Comparison of ENCODE assay signal across 23 cellular contexts in the genomic region with DNA sequence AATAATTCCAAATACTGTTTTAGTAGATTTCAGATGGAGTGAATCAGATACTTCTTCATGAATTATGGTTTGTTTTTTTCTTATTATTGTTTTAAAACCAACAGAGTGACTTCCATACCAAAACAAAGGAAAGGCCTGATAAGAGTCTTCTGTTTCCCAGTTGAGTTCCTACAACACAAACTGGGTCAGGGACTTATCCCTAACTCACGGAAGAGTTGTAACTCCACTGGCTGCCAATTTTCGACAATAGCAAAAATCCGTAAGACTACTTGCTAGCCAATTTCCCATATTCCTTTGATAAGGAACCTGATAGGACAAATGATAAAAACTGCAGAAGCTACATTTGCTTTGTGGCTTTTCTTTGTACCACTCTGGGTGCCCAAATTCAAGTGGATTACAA.
A peak's percentile ranks its signal among the peaks of the same experiment; 100 is the strongest.
DNase-seq lines count a peak whose midpoint lies in the region; ATAC-seq, FAIRE-seq and TF ChIP-seq lines count a peak whose summit lies in the region.
"Had no signal": no experiment of that assay in that cellular context is flagged by ENCODE, and none has a peak within 500 bp of the region (broad histone marks: within the 10 kb centered on the region; RNA-seq: fewer than 3 reads in every experiment).

No MANE protein-coding gene starts in this region.

- no peak overlapping the region for H3K4me3 Mint-ChIP-seq in activated T-helper 17 cell treated with anti-CD3 and anti-CD28 coated beads, Interleukin-2, amount 50 U/mL, for 72 hours
- H3K4me3 Mint-ChIP-seq: B cell; CD4-positive, alpha-beta T cell; CD8-positive, alpha-beta T cell had no signal

- H3K9me3 ChIP-seq in HUES48 (ENCODE audit: control insufficient read depth, insufficient read depth, low read length): no peaks in the 10 kb centered on the region
- H3K9me3 ChIP-seq in endothelial cell of umbilical vein (replicated peaks; ENCODE audit: control insufficient read depth, insufficient read depth, low read length): no peaks in the 10 kb centered on the region
- H3K9me3 ChIP-seq: A549 had no signal

- H3K27ac ChIP-seq in HUES48 (ENCODE audit: low read depth, low read length) (peak overlapping the region; percentile 36), endothelial cell of umbilical vein (ENCODE audit: insufficient read depth, low read depth, low read length) (peak overlapping the region; percentile 58)
- H3K27ac ChIP-seq: 22Rv1; A549; BLaER1 treated with 17β-estradiol and CSF1 and Interleukin-3, amounts not matched to agents 10 nM and 100 nM; C4-2B had no signal

- in situ Hi-C loops in GM13977 (cut with MboI; ENCODE audit: low pct_unique_long_range_greater_than_20kb, low sequenced_read_pairs, unreplicated experiment): no loop called here

- no peaks in the 10 kb centered on the region for H4K20me1 ChIP-seq in endothelial cell of umbilical vein (replicated peaks; ENCODE audit: control insufficient read depth, extremely low read depth, insufficient read depth, low read length)
- H4K20me1 ChIP-seq: BLaER1 treated with 17β-estradiol and CSF1 and Interleukin-3, amounts not matched to agents 10 nM and 100 nM had no signal

- H3K9me1 ChIP-seq in endothelial cell of umbilical vein (replicated peaks; ENCODE audit: control insufficient read depth, extremely low read depth, insufficient read depth, low read length): no peaks in the 10 kb centered on the region

- no peak overlapping the region for H3K4me3 ChIP-seq in HUES48 (ENCODE audit: low read depth, low read length)
- no peak overlapping the region for H3K4me3 ChIP-seq in endothelial cell of umbilical vein (replicated peaks in 1 of 3; ENCODE audit: insufficient read depth in 1 of 3, low read depth in 1 of 3, low read length in 3 of 3)
- H3K4me3 ChIP-seq: A549; BLaER1 treated with 17β-estradiol and CSF1 and Interleukin-3, amounts not matched to agents 10 nM and 100 nM had no signal

- H3K27me3 ChIP-seq in HUES48 (ENCODE audit: control insufficient read depth, insufficient read depth, low read length) (no peaks in the 10 kb centered on the region), endothelial cell of umbilical vein (ENCODE audit: control insufficient read depth in 2 of 2, insufficient read depth in 2 of 2, low read length in 2 of 2) (no peaks in the 10 kb centered on the region)
- H3K27me3 ChIP-seq: BLaER1 treated with 17β-estradiol and CSF1 and Interleukin-3, amounts not matched to agents 10 nM and 100 nM had no signal

- H3K4me2 ChIP-seq in endothelial cell of umbilical vein (ENCODE audit: insufficient read depth, low read length): peak overlapping the region; percentile 32
- H3K4me2 ChIP-seq: A549; BLaER1 treated with 17β-estradiol and CSF1 and Interleukin-3, amounts not matched to agents 10 nM and 100 nM had no signal

- DNase-seq in dermis blood vessel endothelial cell (peak; percentile 46), endothelial cell of umbilical vein (ENCODE audit: low read depth, low spot score) (peak; percentile 92), pulmonary artery endothelial cell (ENCODE audit: low read depth, low spot score) (peak; percentile 63), Right ventricle myocardium inferior (ENCODE audit: missing footprints) (no peak), GM13977 (ENCODE audit: low spot score) (no peak)
- DNase-seq: AML-193; Caco-2; Calu3; CD4-positive, alpha-beta T cell; CD8-positive, alpha-beta T cell; DMS79 treated with DMSO at 0.1 percent for 48 hours; GF-D8 had no signal

- TF ChIP-seq POLR2A in endothelial cell of umbilical vein (IDR thresholded peaks at IDR 0.05; ENCODE audit: low read depth, low read length): no peak

- CTCF ChIA-PET in endothelial cell of umbilical vein (lab: Charles Lee): interaction anchor here (1.4 to 1.6 kb wide), 2 partner anchors 24 to 87 kb away, joined by 3 read pairs; no protein-coding TSS in a partner anchor

- H3K9me3 Mint-ChIP-seq in activated T-helper 17 cell treated with anti-CD3 and anti-CD28 coated beads, Interleukin-2, amount 50 U/mL, for 72 hours: no peaks in the 10 kb centered on the region

- no peaks in the 10 kb centered on the region for H3K79me2 ChIP-seq in endothelial cell of umbilical vein (ENCODE audit: control insufficient read depth, insufficient read depth, low read length)

- H3K27me3 Mint-ChIP-seq in activated T-helper 17 cell treated with anti-CD3 and anti-CD28 coated beads, Interleukin-2, amount 50 U/mL, for 72 hours: no peaks in the 10 kb centered on the region
- H3K27me3 Mint-ChIP-seq: B cell; CD4-positive, alpha-beta T cell had no signal

- H2AFZ ChIP-seq in endothelial cell of umbilical vein (ENCODE audit: low read depth, low read length): no peak overlapping the region

- H3K27ac Mint-ChIP-seq in activated T-helper 17 cell treated with anti-CD3 and anti-CD28 coated beads, Interleukin-2, amount 50 U/mL, for 72 hours: no peak overlapping the region
- H3K27ac Mint-ChIP-seq: B cell; CD4-positive, alpha-beta T cell; CD8-positive, alpha-beta T cell had no signal

- no peak overlapping the region for H3K9ac ChIP-seq in HUES48 (ENCODE audit: low read depth, low read length)
- peak overlapping the region; percentile 14 for H3K9ac ChIP-seq in endothelial cell of umbilical vein (replicated peaks; ENCODE audit: extremely low read depth, insufficient read depth, low read length)
- H3K9ac ChIP-seq: BLaER1 treated with 17β-estradiol and CSF1 and Interleukin-3, amounts not matched to agents 10 nM and 100 nM had no signal

- no peaks in the 10 kb centered on the region for H3K4me1 Mint-ChIP-seq in activated T-helper 17 cell treated with anti-CD3 and anti-CD28 coated beads, Interleukin-2, amount 50 U/mL, for 72 hours

- H3K36me3 ChIP-seq in HUES48 (ENCODE audit: control insufficient read depth, insufficient read depth, low read length) (no peaks in the 10 kb centered on the region), endothelial cell of umbilical vein (ENCODE audit: control insufficient read depth in 2 of 2, extremely low read depth in 1 of 2, insufficient read depth in 2 of 2, low read length in 2 of 2) (no peaks in the 10 kb centered on the region)

- H3K4me1 ChIP-seq in HUES48 (ENCODE audit: control insufficient read depth, insufficient read depth, low read length): 0 out of 2 replicates have a peak, but pooled peaks cover 7% of the 10 kb centered on the region
- H3K4me1 ChIP-seq in endothelial cell of umbilical vein (ENCODE audit: control insufficient read depth, extremely low read depth, insufficient read depth, low read length): peaks cover 16% of the 10 kb centered on the region
- H3K4me1 ChIP-seq: A549; BLaER1 treated with 17β-estradiol and CSF1 and Interleukin-3, amounts not matched to agents 10 nM and 100 nM had no signal

- POLR2A ChIA-PET in endothelial cell of umbilical vein (lab: Charles Lee): no interaction called here

- no peak for ATAC-seq in Right ventricle myocardium inferior
- ATAC-seq in activated T-helper 17 cell treated with anti-CD3 and anti-CD28 coated beads, Interleukin-2, amount 50 U/mL, for 72 hours (replicated peaks): no peak
- ATAC-seq: A549; CD8-positive, alpha-beta T cell had no signal

- intact Hi-C loops in endothelial cell of umbilical vein (cut with micrococcal nuclease) (no loop called here), Right ventricle myocardium inferior (cut with DNase I) (no loop called here)

- H3K36me3 Mint-ChIP-seq in activated T-helper 17 cell treated with anti-CD3 and anti-CD28 coated beads, Interleukin-2, amount 50 U/mL, for 72 hours (ENCODE audit: low read depth): peaks cover 5% of the 10 kb centered on the region

- TF ChIP-seq CTCF in endothelial cell of umbilical vein (IDR thresholded peaks at IDR 0.05; ENCODE audit: extremely low read depth in 1 of 2, insufficient read depth in 1 of 2, low read depth in 1 of 2, low read length in 2 of 2): no peak
- TF ChIP-seq CTCF in GM13977 (IDR thresholded peaks at IDR 0.05; ENCODE audit: extremely low read depth, insufficient read depth, missing control alignments): no peak

- BruUV-seq in endothelial cell of umbilical vein (replicated peaks; lab: Mats Ljungman, UMichigan): no TSS peak

- dilution Hi-C loops in endothelial cell of umbilical vein (cut with MboI; ENCODE audit: extremely low pct_ligation_motif_present, low sequenced_read_pairs): no loop called here

- peak; percentile 83 for FAIRE-seq in endothelial cell of umbilical vein (lab: Jason Lieb, UNC)
- FAIRE-seq: A549, D721Med, G401.6, GM12891, GM18507 had no signal

TF ChIP-seq in endothelial cell of umbilical vein, 7 proteins besides CTCF, POLR2A, EP300 and RAD21:
- TF ChIP-seq GATA2 (IDR thresholded peaks at IDR 0.05; ENCODE audit: insufficient read depth, insufficient read length, low read depth, low read length) (peak; percentile 26), JUN (IDR thresholded peaks at IDR 0.05; ENCODE audit: borderline replicate concordance, insufficient read depth, insufficient read length, low read depth) (no peak)

Comparison
In these comparisons a context has a peak if more than half of its experiments do, and no peak if none do; other contexts are left out.
1. DNase-seq: peak in dermis blood vessel endothelial cell (single experiment), endothelial cell of umbilical vein (single experiment) and pulmonary artery endothelial cell (single experiment); none in Right ventricle myocardium inferior (single experiment) and GM13977 (single experiment).